11 cellular contexts compared by ENCODE assay signal in genomic region chr1:31396633-31397351, GRCh38. TPM values are rescaled to one million over a fixed set of nuclear protein-coding genes. Genes with fewer than 3 reads are reported as not detected.
DNase-seq lines count a peak whose midpoint lies in the region; ATAC-seq and TF ChIP-seq lines count a peak whose summit lies in the region.
"Had no signal": no experiment of that assay in that cellular context is flagged by ENCODE, and none has a peak within 500 bp of the region (broad histone marks: within the 10 kb centered on the region; RNA-seq: fewer than 3 reads in every experiment).

No MANE protein-coding gene starts in this region.

- ATAC-seq in HG03432 (IDR thresholded peaks at IDR 0.05; ENCODE audit: unreplicated experiment) (no peak), GM19023 (IDR thresholded peaks at IDR 0.05; ENCODE audit: unreplicated experiment) (no peak), HG02571 (IDR thresholded peaks at IDR 0.05; ENCODE audit: unreplicated experiment) (no peak)
- ATAC-seq: activated CD4-positive, CD25-positive, alpha-beta regulatory T cell treated with anti-CD3 and anti-CD28 coated beads, Interleukin-2, amount 50 U/mL, for 24 hours had no signal

- H3K4me2 ChIP-seq in OCI-LY3 (ENCODE audit: low read length), result no peak overlapping the region

- no peak overlapping the region for H3K9ac ChIP-seq in OCI-LY3 (ENCODE audit: low read length)

- no peak overlapping the region for H3K4me3 Mint-ChIP-seq in MCF 10A (ENCODE audit: unreplicated experiment)
- peak overlapping the region; percentile 7 for H3K4me3 Mint-ChIP-seq in type B pancreatic cell

- no peak overlapping the region for H3K4me3 ChIP-seq in breast epithelium
- H3K4me3 ChIP-seq in OCI-LY3 (ENCODE audit: low read length), result no peak overlapping the region
- H3K4me3 ChIP-seq: tibial artery had no signal

- peaks cover 0 to 7% of the 10 kb centered on the region in 2 donors for H3K4me1 ChIP-seq in breast epithelium
- H3K4me1 ChIP-seq in OCI-LY3 (ENCODE audit: low read length), result peaks cover 6% of the 10 kb centered on the region
- H3K4me1 ChIP-seq: BE2C had no signal

- H3K27ac ChIP-seq in breast epithelium, result no peak overlapping the region
- no peak overlapping the region for H3K27ac ChIP-seq in OCI-LY3 (ENCODE audit: low read length)
- H3K27ac ChIP-seq: tibial artery had no signal

- CTCF ChIA-PET in MCF 10A (lab: Yijun Ruan, JAX), result interaction anchor here (0.6 to 9.7 kb wide), 9 partner anchors 15 to 256 kb away, joined by 3 to 238 read pairs (median 3); partner anchors contain the start of gene SERINC2

- H3K27me3 Mint-ChIP-seq in MCF 10A (ENCODE audit: insufficient read depth, unreplicated experiment) (no peaks in the 10 kb centered on the region), type B pancreatic cell (no peaks in the 10 kb centered on the region)

- H3K36me3 ChIP-seq in breast epithelium, result no peaks in the 10 kb centered on the region
- no peaks in the 10 kb centered on the region for H3K36me3 ChIP-seq in OCI-LY3 (replicated peaks; ENCODE audit: low read depth, low read length)
- H3K36me3 ChIP-seq: BE2C, tibial artery had no signal

- no peaks in the 10 kb centered on the region for H3K9me3 Mint-ChIP-seq in MCF 10A (ENCODE audit: unreplicated experiment)
- no peaks in the 10 kb centered on the region for H3K9me3 Mint-ChIP-seq in type B pancreatic cell

- TF ChIP-seq CTCF in MCF 10A (IDR thresholded peaks at IDR 0.05; ENCODE audit: unreplicated experiment) (peak; percentile 45), breast epithelium (IDR thresholded peaks at IDR 0.05) (no peak), OCI-LY3 (IDR thresholded peaks at IDR 0.05; ENCODE audit: low read depth, low read length) (peak; percentile 63), type B pancreatic cell (conservative IDR thresholded peaks at IDR 0.05) (peak; percentile 57)

- POLR2A ChIA-PET in MCF 10A (lab: Yijun Ruan, JAX), result interaction anchor here (1.9 to 2.8 kb wide), 3 partner anchors 17 to 152 kb away, joined by 6 to 10 read pairs (median 9); partner anchors contain the start of gene SERINC2

- peaks cover 29% of the 10 kb centered on the region for H3K4me1 Mint-ChIP-seq in MCF 10A (ENCODE audit: insufficient read depth, unreplicated experiment)
- H3K4me1 Mint-ChIP-seq in type B pancreatic cell (ENCODE audit: unreplicated experiment), result peaks cover 19% of the 10 kb centered on the region

- H4K20me1 ChIP-seq in OCI-LY3 (ENCODE audit: insufficient read depth, low read length), result no peaks in the 10 kb centered on the region

- H3K36me3 Mint-ChIP-seq in MCF 10A (ENCODE audit: insufficient read depth, unreplicated experiment), result no peaks in the 10 kb centered on the region
- H3K36me3 Mint-ChIP-seq in type B pancreatic cell, result no peaks in the 10 kb centered on the region

- H3K9me3 ChIP-seq in breast epithelium (no peaks in the 10 kb centered on the region), OCI-LY3 (ENCODE audit: insufficient read depth, low read length) (no peaks in the 10 kb centered on the region)
- H3K9me3 ChIP-seq: BE2C, tibial artery had no signal

- H3K27me3 ChIP-seq in breast epithelium, result no peaks in the 10 kb centered on the region
- no peaks in the 10 kb centered on the region for H3K27me3 ChIP-seq in OCI-LY3 (ENCODE audit: low read depth, low read length)
- H3K27me3 ChIP-seq: BE2C, tibial artery had no signal

- no peak overlapping the region for H2AFZ ChIP-seq in OCI-LY3 (ENCODE audit: low read depth, low read length)

- H3K79me2 ChIP-seq in OCI-LY3 (ENCODE audit: low read length), result no peaks in the 10 kb centered on the region

- intact Hi-C loops in MCF 10A (cut with micrococcal nuclease) (no loop called here), breast epithelium (cut with DNase I; ENCODE audit: low total_unique reads) (no loop called here)

- DNase-seq in MCF 10A (ENCODE audit: unreplicated experiment), result peak; percentile 86
- DNase-seq in breast epithelium (ENCODE audit: low spot score in 2 of 2), result no peak
- peak; percentile 23 to 49 for DNase-seq in erythroblast (lab: John Stamatoyannopoulos, UW)
- no peak for DNase-seq in type B pancreatic cell (ENCODE audit: extremely low spot score, unreplicated experiment)
- DNase-seq: BE2C, tibial artery had no signal

- BruUV-seq in MCF 10A (replicated peaks; lab: Mats Ljungman, UMichigan), result no TSS peak

- TF ChIP-seq POLR2A in breast epithelium (IDR thresholded peaks at IDR 0.05), result no peak
- TF ChIP-seq POLR2A in erythroblast (IDR thresholded peaks at IDR 0.05; ENCODE audit: low read length), result no peak

- H3K27ac Mint-ChIP-seq in MCF 10A (ENCODE audit: low read depth, unreplicated experiment) (no peak overlapping the region), type B pancreatic cell (no peak overlapping the region)

RNA-seq across cellular contexts. Expression of gene SERINC2, which starts 16.2 kb away (rescaled TPM):
- 117 and 140 TPM in 2 replicates for total RNA-seq in MCF 10A (2022)
- total RNA-seq in breast epithelium, result 10 to 100 TPM; 10.4 to 50.6 (median 30.5) TPM
- total RNA-seq in type B pancreatic cell (ENCODE audit: low replicate concordance), result 77.7 and 118 TPM in 2 replicates

RNA-seq across cellular contexts. Expression of gene FABP3, which starts 23.9 kb away (rescaled TPM):
- total RNA-seq in MCF 10A (2022), result not detected in 2 replicates
- total RNA-seq in breast epithelium, result 10 to 100 TPM in 2 of 3 donors, 1 to 10 TPM in 1; 7.9 to 15.5 (median 15.0) TPM
- 16.4 and 18.8 TPM in 2 replicates for total RNA-seq in type B pancreatic cell (ENCODE audit: low replicate concordance)

Comparison
In these comparisons a context has a peak if more than half of its experiments do, and no peak if none do; other contexts are left out.
1. DNase-seq: peak in MCF 10A (single experiment) and erythroblast (2 of 2); none in breast epithelium (0 of 2) and type B pancreatic cell (single experiment).
2. CTCF ChIP-seq: peak in MCF 10A (single experiment), OCI-LY3 (single experiment) and type B pancreatic cell (single experiment); none in breast epithelium (0 of 3).